21 cellular contexts compared by ENCODE assay signal in the genomic region with DNA sequence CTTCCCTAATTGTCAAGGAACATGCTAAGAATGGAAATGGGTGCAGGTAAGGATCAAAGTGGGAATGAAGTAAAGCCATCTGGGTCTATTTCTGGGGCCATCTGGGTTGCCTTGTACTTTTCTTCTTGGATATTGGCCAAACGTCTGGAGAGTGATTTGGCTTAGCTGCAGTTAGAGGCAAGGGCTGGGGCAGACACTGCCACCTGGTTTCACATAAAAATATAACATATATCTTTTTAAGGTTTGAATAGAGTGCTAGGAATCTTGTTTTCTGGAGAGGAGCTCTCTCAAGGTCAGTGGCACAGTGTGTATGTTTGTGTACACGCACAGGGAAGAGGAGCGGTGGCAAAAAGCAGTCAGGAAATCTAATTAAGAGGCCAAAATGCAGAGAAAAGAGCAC. TPM values are rescaled to one million over a fixed set of nuclear protein-coding genes. Genes with fewer than 3 reads are reported as not detected.
DNase-seq lines count a peak whose midpoint lies in the region; ATAC-seq and TF ChIP-seq lines count a peak whose summit lies in the region.
"Had no signal": no experiment of that assay in that cellular context is flagged by ENCODE, and none has a peak within 500 bp of the region (broad histone marks: within the 10 kb centered on the region; RNA-seq: fewer than 3 reads in every experiment).

No MANE protein-coding gene starts in this region.

- peaks cover 5% of the 10 kb centered on the region for H3K36me3 Mint-ChIP-seq in activated CD4-positive, alpha-beta T cell treated with anti-CD3 and anti-CD28 coated beads, Interleukin-2, amount 10 ng/mL, durations not matched to agents 24 days and 14 days (ENCODE audit: low read depth)
- H3K36me3 Mint-ChIP-seq: CD14-positive monocyte had no signal

- no peaks in the 10 kb centered on the region for H3K4me1 ChIP-seq in gastrocnemius medialis
- H3K4me1 ChIP-seq: HAP-1, SJCRH30 had no signal

- intact Hi-C loops in activated CD4-positive, alpha-beta T cell treated with anti-CD3 and anti-CD28 coated beads, Interleukin-2, amount 10 ng/mL, durations not matched to agents 24 days and 14 days (cut with micrococcal nuclease) = no loop called here
- intact Hi-C loops in dorsolateral prefrontal cortex (cut with DNase I) = no loop called here
- intact Hi-C loops in gastrocnemius medialis (cut with DNase I; ENCODE audit: low total_unique reads) = no loop called here

- H3K27ac ChIP-seq in dorsolateral prefrontal cortex (no peak overlapping the region), gastrocnemius medialis (no peak overlapping the region)
- H3K27ac ChIP-seq: KMS-11, SJCRH30 had no signal

- peaks cover 9% of the 10 kb centered on the region for H3K4me1 Mint-ChIP-seq in activated CD4-positive, alpha-beta T cell treated with anti-CD3 and anti-CD28 coated beads, Interleukin-2, amount 10 ng/mL, durations not matched to agents 24 days and 14 days
- H3K4me1 Mint-ChIP-seq: CD14-positive monocyte, GM23338 had no signal

- peaks cover 16% of the 10 kb centered on the region for H3K9me3 Mint-ChIP-seq in activated CD4-positive, alpha-beta T cell treated with anti-CD3 and anti-CD28 coated beads, Interleukin-2, amount 10 ng/mL, durations not matched to agents 24 days and 14 days

- no peaks in the 10 kb centered on the region for H3K36me3 ChIP-seq in gastrocnemius medialis
- H3K36me3 ChIP-seq: HAP-1, SJCRH30 had no signal

- ATAC-seq in gastrocnemius medialis = no peak
- ATAC-seq: GM23338 had no signal

- H3K4me3 ChIP-seq in dorsolateral prefrontal cortex (no peak overlapping the region), gastrocnemius medialis (no peak overlapping the region)
- H3K4me3 ChIP-seq: GM23338, HAP-1, SJCRH30 had no signal

- H3K27me3 Mint-ChIP-seq in activated CD4-positive, alpha-beta T cell treated with anti-CD3 and anti-CD28 coated beads, Interleukin-2, amount 10 ng/mL, durations not matched to agents 24 days and 14 days = no peaks in the 10 kb centered on the region

- no peak for TF ChIP-seq POLR2A in gastrocnemius medialis (IDR thresholded peaks at IDR 0.05)

- H3K27ac Mint-ChIP-seq in activated CD4-positive, alpha-beta T cell treated with anti-CD3 and anti-CD28 coated beads, Interleukin-2, amount 10 ng/mL, durations not matched to agents 24 days and 14 days = no peak overlapping the region
- H3K27ac Mint-ChIP-seq: CD14-positive monocyte, GM23338 had no signal

- H3K9me3 ChIP-seq in gastrocnemius medialis = no peaks in the 10 kb centered on the region
- H3K9me3 ChIP-seq: HAP-1, SJCRH30 had no signal

- TF ChIP-seq CTCF in dorsolateral prefrontal cortex (IDR thresholded peaks at IDR 0.05 in 54 of 56, conservative IDR thresholded peaks at IDR 0.05 in 2 of 56; ENCODE audit: low read depth in 1 of 56, partially characterized antibody in 56 of 56) (no peak), gastrocnemius medialis (IDR thresholded peaks at IDR 0.05 in 4 of 5, conservative IDR thresholded peaks at IDR 0.05 in 1 of 5) (no peak)

- peak; percentile 35 for DNase-seq in activated CD4-positive, alpha-beta T cell treated with anti-CD3 and anti-CD28 coated beads, Interleukin-2, amount 10 ng/mL, durations not matched to agents 24 days and 14 days
- no peak for DNase-seq in activated CD4-positive, alpha-beta T cell treated with anti-CD3 and anti-CD28 coated beads for 48 hours
- DNase-seq in NCI-H82 (lab: John Stamatoyannopoulos, UW) (peak; percentile 60), SK-MEL-5 (ENCODE audit: low read depth, low spot score) (peak; percentile 23), dorsolateral prefrontal cortex (no peak), GM19238 (ENCODE audit: insufficient read length, low spot score) (no peak), gastrocnemius medialis (no peak), NK-92 (lab: John Stamatoyannopoulos, UW; ENCODE audit: unreplicated experiment) (no peak)
- DNase-seq: 8988T, AML-193, DMS79 treated with DMSO at 0.1 percent for 48 hours, NCI-H1105, NCI-H146, NCI-H2029, NCI-H510A treated with DMSO at 0.1 percent for 48 hours, SJCRH30, T-helper 1 cell had no signal

- in situ Hi-C loops in SK-MEL-5 (cut with HindIII; ENCODE audit: low pct_unique_long_range_greater_than_20kb, low sequenced_read_pairs) (no loop called here), gastrocnemius medialis (cut with MboI; ENCODE audit: low sequenced_read_pairs in 4 of 4) (no loop called here)

- H3K27me3 ChIP-seq in dorsolateral prefrontal cortex (peaks cover 0 to 13% (median 0%) of the 10 kb centered on the region in 45 donors), gastrocnemius medialis (no peaks in the 10 kb centered on the region)
- H3K27me3 ChIP-seq: SJCRH30 had no signal

- H3K4me3 Mint-ChIP-seq in activated CD4-positive, alpha-beta T cell treated with anti-CD3 and anti-CD28 coated beads, Interleukin-2, amount 10 ng/mL, durations not matched to agents 24 days and 14 days = no peak overlapping the region
- H3K4me3 Mint-ChIP-seq: CD14-positive monocyte, GM23338 had no signal

RNA-seq across cellular contexts. Expression of a gene that starts 24.7 kb away (rescaled TPM):
- 7.4 and 7.8 TPM in 2 replicates for total RNA-seq in activated CD4-positive, alpha-beta T cell treated with anti-CD3 and anti-CD28 coated beads, Interleukin-2, amount 10 ng/mL, durations not matched to agents 24 days and 14 days
- 2.0 and 2.8 TPM in 2 replicates for total RNA-seq in SK-MEL-5 (2014; rRNA removed; shearing (Covaris generic))
- 2.8 and 3.8 TPM in 2 replicates for polyA plus RNA-seq in SK-MEL-5 (2015; cell fraction: cytosol; rRNA removed)
- polyA plus RNA-seq in SK-MEL-5 (2015; cell fraction: nucleus; rRNA removed) = 1.4 and 1.9 TPM in 2 replicates
- total RNA-seq in dorsolateral prefrontal cortex (under 1 TPM in 24 of 120 experiments, not detected in 96; 0.13 to 0.47 (median 0.25) TPM), gastrocnemius medialis (not detected)
- total RNA-seq: SJCRH30 had no signal

Comparison
In these comparisons a context has a peak if more than half of its experiments do, and no peak if none do; other contexts are left out.
1. DNase-seq: peak in activated CD4-positive, alpha-beta T cell treated with anti-CD3 and anti-CD28 coated beads, Interleukin-2, amount 10 ng/mL, durations not matched to agents 24 days and 14 days (single experiment), NCI-H82 (single experiment) and SK-MEL-5 (single experiment); none in activated CD4-positive, alpha-beta T cell treated with anti-CD3 and anti-CD28 coated beads for 48 hours (single experiment), dorsolateral prefrontal cortex (0 of 10), GM19238 (single experiment), gastrocnemius medialis (0 of 2) and NK-92 (single experiment).